In genomic region chr2:212686285-212686895, GRCh38 we compare ENCODE assay signal across 8 cellular contexts.
DNase-seq lines count a peak whose midpoint lies in the region; ATAC-seq and TF ChIP-seq lines count a peak whose summit lies in the region.

No MANE protein-coding gene starts in this region.

- no peaks in the 10 kb centered on the region for H3K4me1 Mint-ChIP-seq in activated naive CD4-positive, alpha-beta T cell treated with anti-CD3 and anti-CD28 coated beads for 36 hours (ENCODE audit: low read depth)
- no peaks in the 10 kb centered on the region for H3K4me1 Mint-ChIP-seq in glutamatergic neuron (ENCODE audit: low read depth, unreplicated experiment)
- no peaks in the 10 kb centered on the region for H3K4me1 Mint-ChIP-seq in stimulated activated memory B cell treated with anti-CD40 and anti-IgM and Interleukin-4, amounts not matched to agents 10 μg/mL and 1 μg/mL and 100 μg/mL, for 72 hours

- H3K4me1 ChIP-seq in RWPE2 (ENCODE audit: insufficient read depth, poor library complexity, severe bottlenecking), result no peaks in the 10 kb centered on the region

- CTCF ChIA-PET in activated naive CD4-positive, alpha-beta T cell treated with anti-CD3 and anti-CD28 coated beads for 36 hours (lab: Charles Lee), result interaction anchor here (0.6 to 0.9 kb wide), 6 partner anchors 10 to 109 kb away, joined by 3 to 4 read pairs (median 3); no protein-coding TSS in a partner anchor

- no peaks in the 10 kb centered on the region for H3K27me3 ChIP-seq in RWPE2 (ENCODE audit: insufficient read depth, poor library complexity, severe bottlenecking)

- intact Hi-C loops in activated naive CD4-positive, alpha-beta T cell treated with anti-CD3 and anti-CD28 coated beads for 36 hours (cut with micrococcal nuclease), result loop anchor here (1.0 to 10.0 kb wide), 4 partner anchors 91 to 560 kb away; no protein-coding TSS in a partner anchor

- H3K27ac ChIP-seq in RWPE2 (ENCODE audit: poor library complexity, severe bottlenecking), result no peak overlapping the region

- no peaks in the 10 kb centered on the region for H3K36me3 Mint-ChIP-seq in activated naive CD4-positive, alpha-beta T cell treated with anti-CD3 and anti-CD28 coated beads for 36 hours (ENCODE audit: low read depth)
- H3K36me3 Mint-ChIP-seq in glutamatergic neuron (ENCODE audit: unreplicated experiment), result no peaks in the 10 kb centered on the region
- H3K36me3 Mint-ChIP-seq in stimulated activated memory B cell treated with anti-CD40 and anti-IgM and Interleukin-4, amounts not matched to agents 10 μg/mL and 1 μg/mL and 100 μg/mL, for 72 hours, result no peaks in the 10 kb centered on the region

- H3K9me3 ChIP-seq in RWPE2 (ENCODE audit: severe bottlenecking), result no peaks in the 10 kb centered on the region

- peak; percentile 23 for DNase-seq in DMS114 treated with DMSO at 0.1 percent for 48 hours (lab: John Stamatoyannopoulos, UW; ENCODE audit: unreplicated experiment)
- DNase-seq in Jurkat, Clone E6-1 (ENCODE audit: low read depth, low spot score), result peak; percentile 81
- no peak for DNase-seq in RWPE2 (ENCODE audit: low spot score)
- DNase-seq in activated naive CD4-positive, alpha-beta T cell treated with anti-CD3 and anti-CD28 coated beads for 36 hours, result peak; percentile 72
- peak; percentile 59 for DNase-seq in glutamatergic neuron
- peak; percentile 59 for DNase-seq in renal cortical epithelial cell (ENCODE audit: low read depth)

- peak; percentile 74 for ATAC-seq in GM21515 (IDR thresholded peaks at IDR 0.05; ENCODE audit: unreplicated experiment)
- no peak for ATAC-seq in RWPE2 (ENCODE audit: low read depth)
- ATAC-seq in stimulated activated memory B cell treated with anti-CD40 and anti-IgM and Interleukin-4, amounts not matched to agents 10 μg/mL and 1 μg/mL and 100 μg/mL, for 72 hours, result no peak

- H3K4me3 ChIP-seq in Jurkat, Clone E6-1 (ENCODE audit: low read length), result no peak overlapping the region
- H3K4me3 ChIP-seq in RWPE2 (ENCODE audit: severe bottlenecking), result no peak overlapping the region

- H3K4me3 Mint-ChIP-seq in activated naive CD4-positive, alpha-beta T cell treated with anti-CD3 and anti-CD28 coated beads for 36 hours, result no peak overlapping the region
- no peak overlapping the region for H3K4me3 Mint-ChIP-seq in glutamatergic neuron (ENCODE audit: unreplicated experiment)
- no peak overlapping the region for H3K4me3 Mint-ChIP-seq in stimulated activated memory B cell treated with anti-CD40 and anti-IgM and Interleukin-4, amounts not matched to agents 10 μg/mL and 1 μg/mL and 100 μg/mL, for 72 hours

- no peaks in the 10 kb centered on the region for H3K27me3 Mint-ChIP-seq in activated naive CD4-positive, alpha-beta T cell treated with anti-CD3 and anti-CD28 coated beads for 36 hours (ENCODE audit: low read depth)
- H3K27me3 Mint-ChIP-seq in glutamatergic neuron (ENCODE audit: unreplicated experiment), result no peaks in the 10 kb centered on the region
- H3K27me3 Mint-ChIP-seq in stimulated activated memory B cell treated with anti-CD40 and anti-IgM and Interleukin-4, amounts not matched to agents 10 μg/mL and 1 μg/mL and 100 μg/mL, for 72 hours, result peaks cover 9% of the 10 kb centered on the region

- no peaks in the 10 kb centered on the region for H3K36me3 ChIP-seq in RWPE2 (ENCODE audit: low read depth)

- no peak overlapping the region for H3K27ac Mint-ChIP-seq in activated naive CD4-positive, alpha-beta T cell treated with anti-CD3 and anti-CD28 coated beads for 36 hours
- no peak overlapping the region for H3K27ac Mint-ChIP-seq in glutamatergic neuron (ENCODE audit: unreplicated experiment)
- no peak overlapping the region for H3K27ac Mint-ChIP-seq in stimulated activated memory B cell treated with anti-CD40 and anti-IgM and Interleukin-4, amounts not matched to agents 10 μg/mL and 1 μg/mL and 100 μg/mL, for 72 hours

- no peaks in the 10 kb centered on the region for H3K9me3 Mint-ChIP-seq in activated naive CD4-positive, alpha-beta T cell treated with anti-CD3 and anti-CD28 coated beads for 36 hours
- H3K9me3 Mint-ChIP-seq in glutamatergic neuron (ENCODE audit: unreplicated experiment), result no peaks in the 10 kb centered on the region
- H3K9me3 Mint-ChIP-seq in stimulated activated memory B cell treated with anti-CD40 and anti-IgM and Interleukin-4, amounts not matched to agents 10 μg/mL and 1 μg/mL and 100 μg/mL, for 72 hours, result no peaks in the 10 kb centered on the region

- TF ChIP-seq CTCF in RWPE2 (IDR thresholded peaks at IDR 0.05; ENCODE audit: poor library complexity, severe bottlenecking) (peak; percentile 97), glutamatergic neuron (IDR thresholded peaks at IDR 0.05; ENCODE audit: partially characterized antibody, unreplicated experiment) (peak; percentile 93)
